9 cellular contexts compared by ENCODE assay signal in genomic region chr7:130242198-130243014, GRCh38. TPM values are rescaled to one million over a fixed set of nuclear protein-coding genes. Genes with fewer than 3 reads are reported as not detected.
DNase-seq lines count a peak whose midpoint lies in the region; ATAC-seq, FAIRE-seq and TF ChIP-seq lines count a peak whose summit lies in the region.
"Had no signal": no experiment of that assay in that cellular context is flagged by ENCODE, and none has a peak within 500 bp of the region (broad histone marks: within the 10 kb centered on the region; RNA-seq: fewer than 3 reads in every experiment).

No MANE protein-coding gene starts in this region.

- H3K27me3 ChIP-seq in ACC112 (ENCODE audit: insufficient read depth, low read length) (no peaks in the 10 kb centered on the region), bronchial epithelial cell (ENCODE audit: control insufficient read depth, insufficient read depth, low read length) (no peaks in the 10 kb centered on the region)

- FAIRE-seq in bronchial epithelial cell (lab: Jason Lieb, UNC) = no peak

- no peaks in the 10 kb centered on the region for H3K79me2 ChIP-seq in ACC112 (ENCODE audit: control insufficient read depth, insufficient read depth, low read length, unreplicated experiment)

- peaks cover 17% of the 10 kb centered on the region for H3K4me1 ChIP-seq in ACC112 (ENCODE audit: control insufficient read depth, insufficient read depth, low read length, unreplicated experiment)

- ATAC-seq in left colon = peak; percentile 86
- ATAC-seq in GM21381 (IDR thresholded peaks at IDR 0.05; ENCODE audit: unreplicated experiment) = no peak

- H3K4me3 ChIP-seq in ACC112 (ENCODE audit: low read depth, low read length) (no peak overlapping the region), bronchial epithelial cell (ENCODE audit: low read depth, low read length) (no peak overlapping the region)

- H3K27ac ChIP-seq in ACC112 (ENCODE audit: low read depth, low read length) = no peak overlapping the region
- no peak overlapping the region for H3K27ac ChIP-seq in VCaP

- H3K36me3 ChIP-seq in ACC112 (ENCODE audit: insufficient read depth, low read length) (no peaks in the 10 kb centered on the region), bronchial epithelial cell (ENCODE audit: control insufficient read depth, insufficient read depth, low read length) (no peaks in the 10 kb centered on the region)

- DNase-seq in GM13976 (ENCODE audit: low spot score) (peak; percentile 59), NCI-H1105 (lab: John Stamatoyannopoulos, UW) (peak; percentile 77), bronchial epithelial cell (ENCODE audit: low read depth) (peak; percentile 76), left colon (peak in 1 of 2 donors; percentile 66)
- DNase-seq in stimulated activated CD4-positive, alpha-beta T cell treated with anti-CD3 and anti-CD28 coated beads, TNF-alpha, amount 100 ng/mL, for 4 hours (ENCODE audit: low read depth in 3 of 3) = peak; percentile 23 to 39 (median 28)

- in situ Hi-C loops in GM13976 (cut with MboI; ENCODE audit: low sequenced_read_pairs, unreplicated experiment) = no loop called here

- intact Hi-C loops in left colon (cut with DNase I, micrococcal nuclease) = no loop called here

- TF ChIP-seq CTCF in GM13976 (IDR thresholded peaks at IDR 0.05; ENCODE audit: borderline replicate concordance, control extremely low read depth, extremely low read depth, insufficient read depth, missing control alignments) (peak; percentile 70), VCaP (conservative IDR thresholded peaks at IDR 0.05) (peak; percentile 91), bronchial epithelial cell (IDR thresholded peaks at IDR 0.05; ENCODE audit: insufficient read depth, low read length, severe bottlenecking) (peak; percentile 89)

- peak overlapping the region; percentile 61 for H2AFZ ChIP-seq in ACC112 (ENCODE audit: low read length, unreplicated experiment)

RNA-seq across cellular contexts. Expression of gene CPA2, which starts 24.3 kb away (rescaled TPM):
- total RNA-seq in bronchial epithelial cell (not detected in 2 replicates), left colon (1 to 10 TPM; 1.1 to 1.7 TPM)
- total RNA-seq: subcutaneous adipose tissue had no signal

RNA-seq across cellular contexts. Expression of gene SSMEM1, which starts 34.7 kb away (rescaled TPM):
- not detected in 2 replicates for total RNA-seq in bronchial epithelial cell
- not detected for total RNA-seq in left colon
- total RNA-seq: subcutaneous adipose tissue had no signal

RNA-seq across cellular contexts. Expression of gene TMEM209, which starts 37.2 kb away (rescaled TPM):
- total RNA-seq in bronchial epithelial cell = 7.4 and 9.5 TPM in 2 replicates
- 10 to 100 TPM; 17.7 to 23.5 TPM for total RNA-seq in left colon

RNA-seq across cellular contexts. Expression of gene CPA4, which starts 50.6 kb away (rescaled TPM):
- total RNA-seq in bronchial epithelial cell (5.3 and 5.6 TPM in 2 replicates), left colon (not detected)
